ENCODE assay signal across 8 cellular contexts in genomic region chr17:19508327-19508867, GRCh38. TPM values are rescaled to one million over a fixed set of nuclear protein-coding genes. Genes with fewer than 3 reads are reported as not detected.
DNase-seq lines count a peak whose midpoint lies in the region; ATAC-seq and TF ChIP-seq lines count a peak whose summit lies in the region.

No MANE protein-coding gene starts in this region.

- TF ChIP-seq CTCF in AG09309 (IDR thresholded peaks at IDR 0.05; ENCODE audit: control insufficient read depth, insufficient read depth, low read depth, low read length, missing control alignments) (no peak), endodermal cell (conservative IDR thresholded peaks at IDR 0.05) (no peak), nephron (IDR thresholded peaks at IDR 0.05; ENCODE audit: unreplicated experiment in 3 of 3) (no peak), suprapubic skin (IDR thresholded peaks at IDR 0.05) (no peak)

- H3K27me3 Mint-ChIP-seq in activated CD4-positive, alpha-beta T cell treated with anti-CD3 and anti-CD28 coated beads, Interleukin-2, amount 10 ng/mL, durations not matched to agents 24 days and 14 days = peaks cover 17% of the 10 kb centered on the region
- no peaks in the 10 kb centered on the region for H3K27me3 Mint-ChIP-seq in endodermal cell (ENCODE audit: insufficient read depth)
- peaks cover 4% of the 10 kb centered on the region for H3K27me3 Mint-ChIP-seq in nephron (ENCODE audit: low read depth)

- peak overlapping the region; percentile 86 for H3K27ac Mint-ChIP-seq in activated CD4-positive, alpha-beta T cell treated with anti-CD3 and anti-CD28 coated beads, Interleukin-2, amount 10 ng/mL, durations not matched to agents 24 days and 14 days
- H3K27ac Mint-ChIP-seq in endodermal cell (peak overlapping the region; percentile 89), nephron (peak overlapping the region; percentile 66 to 91 (median 88))

- peaks cover 2% of the 10 kb centered on the region for H3K36me3 Mint-ChIP-seq in activated CD4-positive, alpha-beta T cell treated with anti-CD3 and anti-CD28 coated beads, Interleukin-2, amount 10 ng/mL, durations not matched to agents 24 days and 14 days (ENCODE audit: low read depth)
- H3K36me3 Mint-ChIP-seq in endodermal cell (ENCODE audit: low read depth) (no peaks in the 10 kb centered on the region), nephron (ENCODE audit: low read depth) (no peaks in the 10 kb centered on the region)

- H3K27me3 ChIP-seq in endodermal cell (ENCODE audit: control insufficient read depth, insufficient read depth, low read length, poor library complexity, severe bottlenecking) (no peaks in the 10 kb centered on the region), suprapubic skin (no peaks in the 10 kb centered on the region)

- H3K36me3 ChIP-seq in endodermal cell (ENCODE audit: control insufficient read depth, insufficient read depth, low read length) (no peaks in the 10 kb centered on the region), suprapubic skin (no peaks in the 10 kb centered on the region)

- peaks cover 2% of the 10 kb centered on the region for H3K4me1 ChIP-seq in endodermal cell (ENCODE audit: control insufficient read depth, insufficient read depth, low read length)
- H3K4me1 ChIP-seq in suprapubic skin = peaks cover 5% of the 10 kb centered on the region

- H3K4me3 ChIP-seq in AG09309 (ENCODE audit: control insufficient read depth, low read depth, low read length) = peak overlapping the region; percentile 81
- H3K4me3 ChIP-seq in endodermal cell (ENCODE audit: low read length) = peak overlapping the region; percentile 84
- H3K4me3 ChIP-seq in suprapubic skin = peak overlapping the region; percentile 80

- TF ChIP-seq EP300 in suprapubic skin (IDR thresholded peaks at IDR 0.05) = peak; percentile 31

- peak; percentile 10 for ATAC-seq in GM19438 (IDR thresholded peaks at IDR 0.05; ENCODE audit: low read depth, unreplicated experiment)

- peak overlapping the region; percentile 41 for H3K9ac ChIP-seq in endodermal cell (ENCODE audit: extremely low read depth, low read length, poor library complexity, severe bottlenecking)

- H3K9me3 ChIP-seq in endodermal cell (ENCODE audit: control insufficient read depth, low read length) = no peaks in the 10 kb centered on the region
- H3K9me3 ChIP-seq in suprapubic skin = no peaks in the 10 kb centered on the region

- intact Hi-C loops in activated CD4-positive, alpha-beta T cell treated with anti-CD3 and anti-CD28 coated beads, Interleukin-2, amount 10 ng/mL, durations not matched to agents 24 days and 14 days (cut with micrococcal nuclease) = loop anchor here (5.0 kb wide), 1 partner anchor 359 kb away; the partner anchor contains the start of gene ULK2

- peaks cover 8% of the 10 kb centered on the region for H3K4me1 Mint-ChIP-seq in activated CD4-positive, alpha-beta T cell treated with anti-CD3 and anti-CD28 coated beads, Interleukin-2, amount 10 ng/mL, durations not matched to agents 24 days and 14 days
- H3K4me1 Mint-ChIP-seq in endodermal cell (peaks cover 10% of the 10 kb centered on the region), nephron (peaks cover 24% of the 10 kb centered on the region)

- peak overlapping the region; percentile 86 for H3K4me3 Mint-ChIP-seq in activated CD4-positive, alpha-beta T cell treated with anti-CD3 and anti-CD28 coated beads, Interleukin-2, amount 10 ng/mL, durations not matched to agents 24 days and 14 days
- peak overlapping the region; percentile 69 for H3K4me3 Mint-ChIP-seq in endodermal cell
- H3K4me3 Mint-ChIP-seq in nephron = peak overlapping the region; percentile 85 to 95 (median 90)

- WGBS in endodermal cell (ENCODE audit: insufficient coverage in 1 of 2, insufficient read length in 1 of 2), 2 experiments = 15 to 41% methylated on average over 8 to 26 of the region's 26 CpGs
- WGBS in suprapubic skin = 11% methylated on average over 26 of the region's 26 CpGs

- no peak for DNase-seq in AG09309 (ENCODE audit: low read depth)
- DNase-seq in Kasumi-1 (lab: John Stamatoyannopoulos, UW) = peak; percentile 0 to 23
- no peak for DNase-seq in activated CD4-positive, alpha-beta T cell treated with anti-CD3 and anti-CD28 coated beads, Interleukin-2, amount 10 ng/mL, durations not matched to agents 24 days and 14 days
- DNase-seq in endodermal cell = peak; percentile 88
- no peak for DNase-seq in suprapubic skin (ENCODE audit: low spot score in 2 of 2)
- DNase-seq in NCI-H446 treated with DMSO at 0.1 percent for 48 hours (lab: John Stamatoyannopoulos, UW) = no peak

- H3K9me3 Mint-ChIP-seq in activated CD4-positive, alpha-beta T cell treated with anti-CD3 and anti-CD28 coated beads, Interleukin-2, amount 10 ng/mL, durations not matched to agents 24 days and 14 days = no peaks in the 10 kb centered on the region
- H3K9me3 Mint-ChIP-seq in endodermal cell = no peaks in the 10 kb centered on the region
- peaks cover 2% of the 10 kb centered on the region for H3K9me3 Mint-ChIP-seq in nephron

- no peak for TF ChIP-seq POLR2A in suprapubic skin (IDR thresholded peaks at IDR 0.05)

- H3K27ac ChIP-seq in endodermal cell (ENCODE audit: low read depth, low read length) (no peak overlapping the region), suprapubic skin (peak overlapping the region; percentile 86)

RNA-seq across cellular contexts. Expression of gene SLC47A1, which starts 25.3 kb away (rescaled TPM):
- not detected in 2 replicates for total RNA-seq in activated CD4-positive, alpha-beta T cell treated with anti-CD3 and anti-CD28 coated beads, Interleukin-2, amount 10 ng/mL, durations not matched to agents 24 days and 14 days
- total RNA-seq in endodermal cell = 1 to 10 TPM; 2.5 to 3.1 TPM
- 3.1 TPM for polyA plus RNA-seq in endodermal cell (2013, experiment 1 of 2)
- polyA plus RNA-seq in endodermal cell (2013, experiment 2 of 2) = 2.9 TPM
- 10 to 100 TPM; 19.1 to 53.0 (median 39.2) TPM for total RNA-seq in suprapubic skin

Comparison
In these comparisons a context has a peak if more than half of its experiments do, and no peak if none do; other contexts are left out.
1. DNase-seq: peak in Kasumi-1 (2 of 2) and endodermal cell (single experiment); none in AG09309 (single experiment), activated CD4-positive, alpha-beta T cell treated with anti-CD3 and anti-CD28 coated beads, Interleukin-2, amount 10 ng/mL, durations not matched to agents 24 days and 14 days (single experiment), suprapubic skin (0 of 2) and NCI-H446 treated with DMSO at 0.1 percent for 48 hours (single experiment).
2. RNA of gene SLC47A1, which starts 25.3 kb away (total RNA-seq): 19.1 to 53.0 TPM in suprapubic skin; 2.5 to 3.1 TPM in endodermal cell and not detected in activated CD4-positive, alpha-beta T cell treated with anti-CD3 and anti-CD28 coated beads, Interleukin-2, amount 10 ng/mL, durations not matched to agents 24 days and 14 days; every median in the first group is over 4 times any median in the second.
3. Peak in every context shown above with its lines, with median percentiles within 50 percentile points of each other: H3K4me3 ChIP-seq, H3K27ac Mint-ChIP-seq and H3K4me3 Mint-ChIP-seq.